In the genomic region with DNA sequence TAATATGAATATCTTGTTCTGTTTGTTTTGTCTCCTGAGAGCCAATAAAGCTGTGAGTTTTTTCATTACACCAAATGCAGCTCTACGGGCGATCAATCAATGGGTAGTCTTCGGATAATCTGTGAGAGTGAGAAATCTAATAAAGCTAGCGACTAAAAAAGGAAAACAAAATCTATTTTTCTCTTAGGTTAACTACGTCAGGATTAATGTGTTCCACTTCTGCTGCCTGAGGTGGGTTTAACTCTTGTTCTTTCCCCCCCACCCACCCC, we compare ENCODE assay signal across 10 cellular contexts.
DNase-seq lines count a peak whose midpoint lies in the region; ATAC-seq, FAIRE-seq and TF ChIP-seq lines count a peak whose summit lies in the region.
"Had no signal": no experiment of that assay in that cellular context is flagged by ENCODE, and none has a peak within 500 bp of the region (broad histone marks: within the 10 kb centered on the region; RNA-seq: fewer than 3 reads in every experiment).

No MANE protein-coding gene starts in this region.

- intact Hi-C loops in MCF 10A (cut with micrococcal nuclease) (no loop called here), pancreas (cut with DNase I) (no loop called here)

- no TSS peak for BruUV-seq in MCF 10A (replicated peaks; lab: Mats Ljungman, UMichigan)

- no peaks in the 10 kb centered on the region for H3K36me3 Mint-ChIP-seq in CD4-positive, CD25-positive, alpha-beta regulatory T cell
- peaks cover 6% of the 10 kb centered on the region for H3K36me3 Mint-ChIP-seq in MCF 10A (ENCODE audit: insufficient read depth, unreplicated experiment)

- peak overlapping the region; percentile 73 for H3K4me3 ChIP-seq in CD4-positive, CD25-positive, alpha-beta regulatory T cell (ENCODE audit: low read depth, low read length)
- H3K4me3 ChIP-seq in HUES48 (ENCODE audit: low read depth, low read length) = peak overlapping the region; percentile 58
- peak overlapping the region; percentile 21 for H3K4me3 ChIP-seq in mesodermal cell (ENCODE audit: extremely low read depth, insufficient read depth, low read length, poor library complexity, severe bottlenecking)
- peak overlapping the region in 1 of 4 donors; percentile 23 for H3K4me3 ChIP-seq in pancreas

- POLR2A ChIA-PET in MCF 10A (lab: Yijun Ruan, JAX) = interaction anchor here (1.0 kb wide), 1 partner anchor 63 kb away, joined by 3 read pairs; the partner anchor contains the start of gene PSMD14

- H3K4me1 ChIP-seq in CD4-positive, CD25-positive, alpha-beta regulatory T cell (ENCODE audit: control insufficient read depth, insufficient read depth, low read length, poor library complexity, severe bottlenecking) = peaks cover 29% of the 10 kb centered on the region
- H3K4me1 ChIP-seq in HUES48 (ENCODE audit: control insufficient read depth, insufficient read depth, low read length) (peaks cover 35% of the 10 kb centered on the region), mesodermal cell (ENCODE audit: control insufficient read depth, insufficient read depth, low read length, poor library complexity, severe bottlenecking) (no peaks in the 10 kb centered on the region), pancreas (no peaks in the 10 kb centered on the region)

- peak overlapping the region; percentile 92 to 96 (median 94) for H3K4me3 Mint-ChIP-seq in CD4-positive, CD25-positive, alpha-beta regulatory T cell
- peak overlapping the region; percentile 88 for H3K4me3 Mint-ChIP-seq in MCF 10A (ENCODE audit: unreplicated experiment)

- H3K27ac ChIP-seq in CD4-positive, CD25-positive, alpha-beta regulatory T cell (ENCODE audit: insufficient read depth, low read length, poor library complexity, severe bottlenecking) = peak overlapping the region; percentile 71
- no peak overlapping the region for H3K27ac ChIP-seq in HUES48 (ENCODE audit: low read depth, low read length)
- no peak overlapping the region for H3K27ac ChIP-seq in mesodermal cell (ENCODE audit: low read depth, low read length, severe bottlenecking)
- peak overlapping the region in 1 of 4 donors; percentile 74 for H3K27ac ChIP-seq in pancreas

- peak overlapping the region; percentile 94 to 97 (median 94) for H3K27ac Mint-ChIP-seq in CD4-positive, CD25-positive, alpha-beta regulatory T cell
- H3K27ac Mint-ChIP-seq in MCF 10A (ENCODE audit: low read depth, unreplicated experiment) = peak overlapping the region; percentile 98

- H3K36me3 ChIP-seq in CD4-positive, CD25-positive, alpha-beta regulatory T cell (ENCODE audit: control insufficient read depth, insufficient read depth, low read length) = no peaks in the 10 kb centered on the region
- no peaks in the 10 kb centered on the region for H3K36me3 ChIP-seq in HUES48 (ENCODE audit: control insufficient read depth, insufficient read depth, low read length)
- no peaks in the 10 kb centered on the region for H3K36me3 ChIP-seq in mesodermal cell (ENCODE audit: control insufficient read depth, insufficient read depth, low read length)
- no peaks in the 10 kb centered on the region for H3K36me3 ChIP-seq in pancreas

- H3K27me3 Mint-ChIP-seq in CD4-positive, CD25-positive, alpha-beta regulatory T cell = no peaks in the 10 kb centered on the region
- peaks cover 11% of the 10 kb centered on the region for H3K27me3 Mint-ChIP-seq in MCF 10A (ENCODE audit: insufficient read depth, unreplicated experiment)

- H3K4me1 Mint-ChIP-seq in CD4-positive, CD25-positive, alpha-beta regulatory T cell = peaks cover 7 to 66% (median 40%) of the 10 kb centered on the region in 4 donors
- H3K4me1 Mint-ChIP-seq in MCF 10A (ENCODE audit: insufficient read depth, unreplicated experiment) = peaks cover 5% of the 10 kb centered on the region

- ATAC-seq in CD4-positive, CD25-positive, alpha-beta regulatory T cell (ENCODE audit: low read depth in 2 of 2) = no peak
- ATAC-seq in HG02938 (IDR thresholded peaks at IDR 0.05; ENCODE audit: unreplicated experiment) = no peak
- ATAC-seq in pancreas = no peak

- no peak for FAIRE-seq in pancreas (lab: Jason Lieb, UNC)
- FAIRE-seq: endometrium, RCC 7860 had no signal

- WGBS in mesodermal cell (ENCODE audit: insufficient coverage in 2 of 2), 2 experiments = no CpG with 5 or more reads among the region's 5 CpGs
- WGBS in pancreas, 2 donors = 85 to 90% methylated on average over 5 of the region's 5 CpGs

- H3K27me3 ChIP-seq in CD4-positive, CD25-positive, alpha-beta regulatory T cell (ENCODE audit: control insufficient read depth, insufficient read depth, low read length) = no peaks in the 10 kb centered on the region
- H3K27me3 ChIP-seq in HUES48 (ENCODE audit: control insufficient read depth, insufficient read depth, low read length) = peaks cover 42% of the 10 kb centered on the region
- peaks cover 0 to 7% (median 0%) of the 10 kb centered on the region in 4 donors for H3K27me3 ChIP-seq in pancreas

- CTCF ChIA-PET in MCF 10A (lab: Yijun Ruan, JAX) = interaction anchor here (0.6 kb wide), 2 partner anchors 8 to 98 kb away, joined by 3 to 4 read pairs; no protein-coding TSS in a partner anchor

- TF ChIP-seq CTCF in MCF 10A (IDR thresholded peaks at IDR 0.05; ENCODE audit: unreplicated experiment) (no peak), pancreas (IDR thresholded peaks at IDR 0.05) (no peak)

- H3K9me3 Mint-ChIP-seq in CD4-positive, CD25-positive, alpha-beta regulatory T cell = no peaks in the 10 kb centered on the region
- no peaks in the 10 kb centered on the region for H3K9me3 Mint-ChIP-seq in MCF 10A (ENCODE audit: unreplicated experiment)

- H3K9ac ChIP-seq in HUES48 (ENCODE audit: low read depth, low read length) = peak overlapping the region; percentile 49; the same call in 1 of the 2 replicates

- peak in 1 of 3 donors; percentile 18 for DNase-seq in CD4-positive, CD25-positive, alpha-beta regulatory T cell
- no peak for DNase-seq in MCF 10A (ENCODE audit: unreplicated experiment)
- DNase-seq in NCI-H82 treated with DMSO at 0.1 percent for 48 hours (lab: John Stamatoyannopoulos, UW; ENCODE audit: unreplicated experiment) = no peak
- DNase-seq in pancreas = no peak
- no peak for DNase-seq in iPS-NIHi11 (ENCODE audit: low spot score)

- no peaks in the 10 kb centered on the region for H3K9me3 ChIP-seq in CD4-positive, CD25-positive, alpha-beta regulatory T cell (ENCODE audit: control insufficient read depth in 2 of 2, low read length in 2 of 2)
- H3K9me3 ChIP-seq in HUES48 (ENCODE audit: control insufficient read depth, insufficient read depth, low read length) = no peaks in the 10 kb centered on the region
- no peaks in the 10 kb centered on the region for H3K9me3 ChIP-seq in mesodermal cell (ENCODE audit: control insufficient read depth, low read length)
- H3K9me3 ChIP-seq in pancreas = no peaks in the 10 kb centered on the region
